In genomic region chr1:14757260-14757625, GRCh38 we compare ENCODE assay signal across 20 cellular contexts.
"Had no signal": no experiment of that assay in that cellular context is flagged by ENCODE, and none has a peak within 500 bp of the region (broad histone marks: within the 10 kb centered on the region; RNA-seq: fewer than 3 reads in every experiment).

No MANE protein-coding gene starts in this region.

- H3K9me3 Mint-ChIP-seq: activated CD4-positive, alpha-beta T cell treated with anti-CD3 and anti-CD28 coated beads, Interleukin-2, amount 10 ng/mL, durations not matched to agents 24 days and 14 days; activated CD8-positive, alpha-beta T cell treated with anti-CD3 and anti-CD28 coated beads for 36 hours; activated naive CD4-positive, alpha-beta T cell treated with anti-CD3 and anti-CD28 coated beads, Interleukin-2, amount 50 U/mL, for 24 hours; activated T-helper 1 cell treated with anti-CD3 and anti-CD28 coated beads, Interleukin-12 subunit alpha, Interleukin-12 subunit beta, Interleukin-2, Interleukin-4 antibody, amounts not matched to agents 30 ng/mL and 10 ng/mL and 1 ng/mL, durations not matched to agents 14 hours and 24 hours and 36 hours had no signal

- ATAC-seq: activated CD4-positive, CD25-positive, alpha-beta regulatory T cell treated with anti-CD3 and anti-CD28 coated beads, Interleukin-2, amount 50 U/mL, for 24 hours; activated CD8-positive, alpha-beta memory T cell treated with anti-CD3 and anti-CD28 coated beads, Interleukin-2, amount 10 ng/mL, durations not matched to agents 7 days and 5 days; activated CD8-positive, alpha-beta T cell treated with anti-CD3 and anti-CD28 coated beads for 36 hours; left lung; mucosa of descending colon had no signal

- H3K4me3 Mint-ChIP-seq: activated CD4-positive, alpha-beta T cell treated with anti-CD3 and anti-CD28 coated beads, Interleukin-2, amount 10 ng/mL, durations not matched to agents 24 days and 14 days; activated CD8-positive, alpha-beta memory T cell treated with anti-CD3 and anti-CD28 coated beads, Interleukin-2, amount 10 ng/mL, durations not matched to agents 7 days and 5 days; activated CD8-positive, alpha-beta T cell treated with anti-CD3 and anti-CD28 coated beads for 36 hours; activated naive CD4-positive, alpha-beta T cell treated with anti-CD3 and anti-CD28 coated beads, Interleukin-2, amount 50 U/mL, for 24 hours; activated T-helper 1 cell treated with anti-CD3 and anti-CD28 coated beads, Interleukin-12 subunit alpha, Interleukin-12 subunit beta, Interleukin-2, Interleukin-4 antibody, amounts not matched to agents 30 ng/mL and 10 ng/mL and 1 ng/mL, durations not matched to agents 14 hours and 24 hours and 36 hours; brain; immature natural killer cell had no signal

- H3K9me2 ChIP-seq: SK-N-SH had no signal

- H3K36me3 ChIP-seq: colonic mucosa, left lung, prostate gland had no signal

- H3K4me1 ChIP-seq: colonic mucosa, left lung, prostate gland had no signal

- H3K27ac ChIP-seq: colonic mucosa, hepatocyte, left lung, prostate gland, VCaP had no signal

- H3K27ac Mint-ChIP-seq: activated CD4-positive, alpha-beta T cell treated with anti-CD3 and anti-CD28 coated beads, Interleukin-2, amount 10 ng/mL, durations not matched to agents 24 days and 14 days; activated CD8-positive, alpha-beta memory T cell treated with anti-CD3 and anti-CD28 coated beads, Interleukin-2, amount 10 ng/mL, durations not matched to agents 7 days and 5 days; activated CD8-positive, alpha-beta T cell treated with anti-CD3 and anti-CD28 coated beads for 36 hours; activated naive CD4-positive, alpha-beta T cell treated with anti-CD3 and anti-CD28 coated beads, Interleukin-2, amount 50 U/mL, for 24 hours; activated T-helper 1 cell treated with anti-CD3 and anti-CD28 coated beads, Interleukin-12 subunit alpha, Interleukin-12 subunit beta, Interleukin-2, Interleukin-4 antibody, amounts not matched to agents 30 ng/mL and 10 ng/mL and 1 ng/mL, durations not matched to agents 14 hours and 24 hours and 36 hours; immature natural killer cell had no signal

- H3K36me3 Mint-ChIP-seq: activated CD8-positive, alpha-beta memory T cell treated with anti-CD3 and anti-CD28 coated beads, Interleukin-2, amount 10 ng/mL, durations not matched to agents 7 days and 5 days; activated naive CD4-positive, alpha-beta T cell treated with anti-CD3 and anti-CD28 coated beads, Interleukin-2, amount 50 U/mL, for 24 hours; immature natural killer cell had no signal

- H3K27me3 ChIP-seq: colonic mucosa, hepatocyte, left lung had no signal

- H3K9ac ChIP-seq: SK-N-SH had no signal

- H3K27me3 Mint-ChIP-seq: activated CD4-positive, alpha-beta T cell treated with anti-CD3 and anti-CD28 coated beads, Interleukin-2, amount 10 ng/mL, durations not matched to agents 24 days and 14 days; activated CD8-positive, alpha-beta memory T cell treated with anti-CD3 and anti-CD28 coated beads, Interleukin-2, amount 10 ng/mL, durations not matched to agents 7 days and 5 days had no signal

- H3K4me2 ChIP-seq: hepatocyte, SK-N-SH had no signal

- DNase-seq: activated CD4-positive, alpha-beta T cell treated with anti-CD3 and anti-CD28 coated beads, Interleukin-2, amount 10 ng/mL, durations not matched to agents 24 days and 14 days; activated CD8-positive, alpha-beta memory T cell treated with anti-CD3 and anti-CD28 coated beads, Interleukin-2, amount 10 ng/mL, durations not matched to agents 7 days and 5 days; activated CD8-positive, alpha-beta T cell treated with anti-CD3 and anti-CD28 coated beads for 36 hours; activated gamma-delta T cell treated with Interleukin-2 at 50 U/mL for 16 hours; aorta; colonic mucosa; immature natural killer cell; kidney glomerular epithelial cell; left lung; mucosa of descending colon; SK-N-SH; stimulated activated CD4-positive, alpha-beta T cell treated with anti-CD3 and anti-CD28 coated beads, Interleukin-4, amount 100 ng/mL, for 24 hours; stimulated activated naive CD4-positive, alpha-beta T cell treated with Interleukin-2 at 50 U/mL for 16 hours had no signal

- H3K9me3 ChIP-seq: colonic mucosa, left lung, mucosa of descending colon, prostate gland, SK-N-SH had no signal

- H2AFZ ChIP-seq: hepatocyte had no signal

- H3K4me3 ChIP-seq: colonic mucosa, hepatocyte, left lung, mucosa of descending colon, prostate gland had no signal

- H3K4me1 Mint-ChIP-seq: activated CD4-positive, alpha-beta T cell treated with anti-CD3 and anti-CD28 coated beads, Interleukin-2, amount 10 ng/mL, durations not matched to agents 24 days and 14 days; activated CD8-positive, alpha-beta memory T cell treated with anti-CD3 and anti-CD28 coated beads, Interleukin-2, amount 10 ng/mL, durations not matched to agents 7 days and 5 days; activated naive CD4-positive, alpha-beta T cell treated with anti-CD3 and anti-CD28 coated beads, Interleukin-2, amount 50 U/mL, for 24 hours; immature natural killer cell had no signal

- H3K79me2 ChIP-seq: hepatocyte had no signal
